Comparison of ENCODE assay signal across 29 cellular contexts in the genomic region with DNA sequence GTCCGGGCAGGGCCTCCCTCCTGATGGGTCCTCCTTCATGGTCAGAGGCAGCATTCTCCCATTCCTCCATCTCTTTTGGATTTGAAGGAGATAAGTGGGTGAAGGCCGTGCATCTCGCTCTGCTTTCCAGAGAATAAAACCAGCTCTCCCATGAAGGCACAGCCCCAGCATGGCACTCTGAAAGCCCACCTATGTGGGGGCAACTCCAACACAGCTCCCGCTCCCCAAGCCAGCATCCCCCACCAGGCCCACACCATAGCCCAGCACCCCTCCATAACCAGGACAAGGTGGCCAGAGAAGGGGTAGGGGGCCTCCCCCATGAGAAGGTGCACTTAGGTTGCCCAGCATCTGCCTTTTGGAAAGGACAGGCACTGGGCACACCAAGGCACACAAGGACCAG.
"Had no signal": no experiment of that assay in that cellular context is flagged by ENCODE, and none has a peak within 500 bp of the region (broad histone marks: within the 10 kb centered on the region; RNA-seq: fewer than 3 reads in every experiment).

No MANE protein-coding gene starts in this region.

- H3K36me3 ChIP-seq: ascending aorta, breast epithelium, colonic mucosa had no signal

- H3K27me3 Mint-ChIP-seq: activated CD8-positive, alpha-beta T cell treated with anti-CD3 and anti-CD28 coated beads for 36 hours; activated naive CD4-positive, alpha-beta T cell treated with anti-CD3 and anti-CD28 coated beads, Interleukin-2, amount 10 ng/mL, durations not matched to agents 7 days and 5 days; activated naive CD8-positive, alpha-beta T cell treated with anti-CD3 and anti-CD28 coated beads, Interleukin-2, amount 10 ng/mL, durations not matched to agents 7 days and 5 days; brain; T-helper 17 cell had no signal

- H3K27ac Mint-ChIP-seq: activated CD8-positive, alpha-beta T cell treated with anti-CD3 and anti-CD28 coated beads for 36 hours; activated naive CD4-positive, alpha-beta T cell treated with anti-CD3 and anti-CD28 coated beads, Interleukin-2, amount 10 ng/mL, durations not matched to agents 7 days and 5 days; activated naive CD4-positive, alpha-beta T cell treated with anti-CD3 and anti-CD28 coated beads, Interleukin-2, amount 50 U/mL, for 72 hours; activated naive CD8-positive, alpha-beta T cell treated with anti-CD3 and anti-CD28 coated beads, Interleukin-2, amount 10 ng/mL, durations not matched to agents 7 days and 5 days; T-helper 17 cell had no signal

- H3K27me3 ChIP-seq: ascending aorta, breast epithelium, cardiac muscle cell, colonic mucosa, esophagus squamous epithelium, gastroesophageal sphincter had no signal

- H3K4me1 Mint-ChIP-seq: activated naive CD4-positive, alpha-beta T cell treated with anti-CD3 and anti-CD28 coated beads, Interleukin-2, amount 10 ng/mL, durations not matched to agents 7 days and 5 days; brain had no signal

- H3K36me3 Mint-ChIP-seq: activated naive CD4-positive, alpha-beta T cell treated with anti-CD3 and anti-CD28 coated beads, Interleukin-2, amount 10 ng/mL, durations not matched to agents 7 days and 5 days had no signal

- H3K4me1 ChIP-seq: ascending aorta, breast epithelium, colonic mucosa, esophagus squamous epithelium had no signal

- H3K9me3 Mint-ChIP-seq: activated CD8-positive, alpha-beta T cell treated with anti-CD3 and anti-CD28 coated beads for 36 hours; activated naive CD4-positive, alpha-beta T cell treated with anti-CD3 and anti-CD28 coated beads, Interleukin-2, amount 10 ng/mL, durations not matched to agents 7 days and 5 days; activated naive CD4-positive, alpha-beta T cell treated with anti-CD3 and anti-CD28 coated beads, Interleukin-2, amount 50 U/mL, for 72 hours; activated naive CD8-positive, alpha-beta T cell treated with anti-CD3 and anti-CD28 coated beads, Interleukin-2, amount 10 ng/mL, durations not matched to agents 7 days and 5 days; brain; T-helper 2 cell treated with Interferon-gamma antibody and Interleukin-4, amounts not matched to agents 5 μg/mL and 100 μg/mL, for 36 hours had no signal

- H3K9me3 ChIP-seq: ascending aorta, breast epithelium, colonic mucosa, esophagus squamous epithelium, gastroesophageal sphincter had no signal

- ATAC-seq: activated CD8-positive, alpha-beta T cell treated with anti-CD3 and anti-CD28 coated beads for 36 hours; activated naive CD4-positive, alpha-beta T cell treated with anti-CD3 and anti-CD28 coated beads, Interleukin-2, amount 50 U/mL, for 72 hours; gastroesophageal sphincter; T-helper 17 cell had no signal

- H3K27ac ChIP-seq: ascending aorta, breast epithelium, cardiac muscle cell, colonic mucosa, epithelial cell of prostate, esophagus squamous epithelium, gastroesophageal sphincter had no signal

- H3K4me3 Mint-ChIP-seq: activated CD8-positive, alpha-beta T cell treated with anti-CD3 and anti-CD28 coated beads for 36 hours; activated naive CD4-positive, alpha-beta T cell treated with anti-CD3 and anti-CD28 coated beads, Interleukin-2, amount 10 ng/mL, durations not matched to agents 7 days and 5 days; activated naive CD8-positive, alpha-beta T cell treated with anti-CD3 and anti-CD28 coated beads, Interleukin-2, amount 10 ng/mL, durations not matched to agents 7 days and 5 days; brain; T-helper 2 cell treated with Interferon-gamma antibody and Interleukin-4, amounts not matched to agents 5 μg/mL and 100 μg/mL, for 36 hours had no signal

- H3K4me3 ChIP-seq: ascending aorta, breast epithelium, cardiac muscle cell, colonic mucosa, esophagus squamous epithelium, gastroesophageal sphincter had no signal

- DNase-seq: activated CD4-positive, alpha-beta T cell treated with anti-CD3 and anti-CD28 coated beads for 48 hours; activated CD4-positive, alpha-beta T cell treated with anti-CD3 and anti-CD28 coated beads, Interleukin-2, amount 50 U/mL, for 1 hour; activated CD4-positive, alpha-beta T cell treated with anti-CD3 and anti-CD28 coated beads, Interleukin-2, amount 50 U/mL, for 48 hours; activated CD4-positive, CD25-positive, alpha-beta regulatory T cell; activated CD4-positive, CD25-positive, alpha-beta regulatory T cell treated with anti-CD3 and anti-CD28 coated beads, Interleukin-2, amount 50 U/mL, for 72 hours; activated CD8-positive, alpha-beta memory T cell treated with anti-CD3 and anti-CD28 coated beads for 24 hours; activated CD8-positive, alpha-beta T cell treated with anti-CD3 and anti-CD28 coated beads for 36 hours; activated gamma-delta T cell; activated naive CD4-positive, alpha-beta T cell; activated naive CD4-positive, alpha-beta T cell treated with anti-CD3 and anti-CD28 coated beads, Interleukin-2, amount 10 ng/mL, durations not matched to agents 7 days and 5 days; activated naive CD8-positive, alpha-beta T cell treated with anti-CD3 and anti-CD28 coated beads, Interleukin-2, amount 10 ng/mL, durations not matched to agents 7 days and 5 days; activated T-cell treated with anti-CD3 and anti-CD28 coated beads, Interleukin-2, amount 50 U/mL, for 48 hours; central memory CD4-positive, alpha-beta T cell; cerebellar nuclear complex; colonic mucosa; effector CD8-positive, alpha-beta T cell; esophagus squamous epithelium; foreskin melanocyte; T-helper 1 cell; T-helper 17 cell; T1000 had no signal
